Comparison of ENCODE assay signal across 13 cellular contexts in the genomic region with DNA sequence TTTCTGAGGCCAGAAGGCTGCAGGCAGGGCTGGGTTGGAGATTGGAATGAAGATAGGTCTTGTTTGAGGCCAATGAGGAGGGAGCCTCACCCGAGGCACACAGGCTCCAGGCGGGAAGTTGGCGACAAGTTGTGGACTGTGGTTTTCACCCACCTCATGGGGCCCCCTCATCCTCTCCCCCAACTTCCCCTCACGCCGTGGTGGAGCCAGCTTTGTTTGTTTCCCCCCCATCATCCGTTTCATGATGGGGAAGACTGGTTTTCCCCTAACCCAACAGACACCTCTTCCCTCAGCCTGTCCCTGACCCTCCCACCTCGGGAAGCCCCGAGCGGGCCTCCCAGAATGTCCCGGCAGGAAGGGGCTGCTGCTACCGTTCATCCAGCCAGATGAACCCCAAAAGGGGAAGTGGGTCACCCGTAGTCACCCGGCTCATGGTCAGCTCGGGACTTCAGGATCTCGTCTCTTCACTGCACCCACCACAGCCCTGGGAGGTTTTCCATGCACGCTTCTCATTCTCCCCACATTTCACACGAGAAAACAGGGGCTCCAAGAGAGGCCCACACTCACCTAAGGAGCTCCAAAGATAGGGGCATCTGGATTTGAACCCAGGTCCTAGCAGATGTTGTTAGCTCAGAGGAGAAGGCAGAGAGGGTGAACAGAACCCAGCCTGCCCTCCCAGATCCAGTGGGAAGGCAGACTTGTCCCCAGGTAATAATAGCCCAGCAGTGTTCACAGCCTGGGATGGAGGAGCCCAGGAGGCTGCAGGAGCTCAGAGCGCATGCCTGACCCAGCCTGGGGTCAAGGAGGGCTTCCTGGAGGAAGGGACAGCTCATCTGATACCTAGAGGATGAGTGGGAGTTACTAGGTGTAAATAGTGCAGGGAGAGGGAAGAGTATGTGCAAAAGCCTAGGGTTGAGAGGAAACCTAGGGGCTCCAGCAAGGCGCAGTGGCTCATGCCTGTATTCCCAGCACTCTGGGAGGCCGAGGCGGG. TPM values are rescaled to one million over a fixed set of nuclear protein-coding genes. Genes with fewer than 3 reads are reported as not detected.
DNase-seq lines count a peak whose midpoint lies in the region; ATAC-seq, FAIRE-seq and TF ChIP-seq lines count a peak whose summit lies in the region.
"Had no signal": no experiment of that assay in that cellular context is flagged by ENCODE, and none has a peak within 500 bp of the region (broad histone marks: within the 10 kb centered on the region; RNA-seq: fewer than 3 reads in every experiment).

No MANE protein-coding gene starts in this region.

- H3K36me3 Mint-ChIP-seq in activated naive CD4-positive, alpha-beta T cell treated with anti-CD3 and anti-CD28 coated beads for 36 hours (ENCODE audit: low read depth), result no peaks in the 10 kb centered on the region
- no peaks in the 10 kb centered on the region for H3K36me3 Mint-ChIP-seq in activated naive CD4-positive, alpha-beta T cell treated with anti-CD3 and anti-CD28 coated beads, Interleukin-2, amount 10 ng/mL, durations not matched to agents 7 days and 5 days
- H3K36me3 Mint-ChIP-seq: neural progenitor cell had no signal

- intact Hi-C loops in activated naive CD4-positive, alpha-beta T cell treated with anti-CD3 and anti-CD28 coated beads for 36 hours (cut with micrococcal nuclease), result loop anchor here (1.0 kb wide), 1 partner anchor 33 kb away; no protein-coding TSS in a partner anchor
- intact Hi-C loops in endothelial cell of umbilical vein (cut with micrococcal nuclease) (loop anchor here (1.0 to 5.0 kb wide), 2 partner anchors 30 to 230 kb away; no protein-coding TSS in a partner anchor), stomach (cut with DNase I; ENCODE audit: low total_unique reads) (loop anchor here (5.0 kb wide), 1 partner anchor 50 kb away; no protein-coding TSS in a partner anchor)

- TF ChIP-seq POLR2A in endothelial cell of umbilical vein (IDR thresholded peaks at IDR 0.05; ENCODE audit: low read depth, low read length), result no peak
- TF ChIP-seq POLR2A in stomach (IDR thresholded peaks at IDR 0.05), result no peak
- TF ChIP-seq POLR2A in GM18505 (IDR thresholded peaks at IDR 0.05; ENCODE audit: borderline replicate concordance, extremely low read depth, insufficient read depth, insufficient read length), result no peak

- H3K9me1 ChIP-seq in endothelial cell of umbilical vein (replicated peaks; ENCODE audit: control insufficient read depth, extremely low read depth, insufficient read depth, low read length), result no peaks in the 10 kb centered on the region

- TF ChIP-seq EP300 in stomach (IDR thresholded peaks at IDR 0.05), result no peak

- H2AFZ ChIP-seq in OCI-LY3 (ENCODE audit: low read depth, low read length) (0 out of 2 replicates have a peak overlapping the region, but pooled peaks have one; percentile 15), endothelial cell of umbilical vein (ENCODE audit: low read depth, low read length) (peak overlapping the region; percentile 77)
- H2AFZ ChIP-seq: neural progenitor cell had no signal

- dilution Hi-C loops in endothelial cell of umbilical vein (cut with MboI; ENCODE audit: extremely low pct_ligation_motif_present, low sequenced_read_pairs), result no loop called here

- H3K27ac ChIP-seq in OCI-LY3 (ENCODE audit: low read length), result no peak overlapping the region
- peak overlapping the region; percentile 67 for H3K27ac ChIP-seq in endothelial cell of umbilical vein (ENCODE audit: insufficient read depth, low read depth, low read length)
- H3K27ac ChIP-seq in stomach, result peak overlapping the region in 3 of 5 donors; percentile 6 to 28 (median 9)
- H3K27ac ChIP-seq: neural progenitor cell had no signal

- H3K9ac ChIP-seq in OCI-LY3 (ENCODE audit: low read length) (no peak overlapping the region), endothelial cell of umbilical vein (replicated peaks; ENCODE audit: extremely low read depth, insufficient read depth, low read length) (peak overlapping the region; percentile 43)
- H3K9ac ChIP-seq: neural progenitor cell had no signal

- CTCF ChIA-PET in activated naive CD4-positive, alpha-beta T cell treated with anti-CD3 and anti-CD28 coated beads for 36 hours (lab: Charles Lee), result interaction anchor here (0.8 to 11.0 kb wide), 17 partner anchors 8 to 232 kb away, joined by 3 to 394 read pairs (median 12); no protein-coding TSS in a partner anchor
- CTCF ChIA-PET in activated naive CD4-positive, alpha-beta T cell treated with anti-CD3 and anti-CD28 coated beads, Interleukin-2, amount 10 ng/mL, durations not matched to agents 7 days and 5 days (lab: Charles Lee), result interaction anchor here (0.7 to 10.5 kb wide), 20 partner anchors 9 to 198 kb away, joined by 3 to 385 read pairs (median 6); partner anchors contain the start of gene NECTIN2
- CTCF ChIA-PET in endothelial cell of umbilical vein (lab: Charles Lee), result interaction anchor here (0.6 to 15.8 kb wide), 24 partner anchors 9 to 152 kb away, joined by 3 to 688 read pairs (median 6); partner anchors contain the start of genes BCAM, BCL3, CBLC and NECTIN2

- peaks cover 36% of the 10 kb centered on the region for H3K4me1 Mint-ChIP-seq in activated naive CD4-positive, alpha-beta T cell treated with anti-CD3 and anti-CD28 coated beads for 36 hours (ENCODE audit: low read depth)
- H3K4me1 Mint-ChIP-seq in activated naive CD4-positive, alpha-beta T cell treated with anti-CD3 and anti-CD28 coated beads, Interleukin-2, amount 10 ng/mL, durations not matched to agents 7 days and 5 days, result peaks cover 47% of the 10 kb centered on the region

- no TSS peak for BruUV-seq in endothelial cell of umbilical vein (replicated peaks; lab: Mats Ljungman, UMichigan)

- H3K36me3 ChIP-seq in OCI-LY3 (replicated peaks; ENCODE audit: low read depth, low read length), result no peaks in the 10 kb centered on the region
- no peaks in the 10 kb centered on the region for H3K36me3 ChIP-seq in endothelial cell of umbilical vein (ENCODE audit: control insufficient read depth in 2 of 2, extremely low read depth in 1 of 2, insufficient read depth in 2 of 2, low read length in 2 of 2)
- no peaks in the 10 kb centered on the region for H3K36me3 ChIP-seq in stomach
- H3K36me3 ChIP-seq: neural progenitor cell had no signal

- peak overlapping the region; percentile 30 for H3K27ac Mint-ChIP-seq in activated naive CD4-positive, alpha-beta T cell treated with anti-CD3 and anti-CD28 coated beads for 36 hours
- no peak overlapping the region for H3K27ac Mint-ChIP-seq in activated naive CD4-positive, alpha-beta T cell treated with anti-CD3 and anti-CD28 coated beads, Interleukin-2, amount 10 ng/mL, durations not matched to agents 7 days and 5 days
- H3K27ac Mint-ChIP-seq: neural progenitor cell had no signal

- POLR2A ChIA-PET in endothelial cell of umbilical vein (lab: Charles Lee), result no interaction called here

- FAIRE-seq in endothelial cell of umbilical vein (lab: Jason Lieb, UNC), result peak; percentile 76

- H3K4me3 ChIP-seq in OCI-LY3 (ENCODE audit: low read length) (peak overlapping the region; percentile 46), endothelial cell of umbilical vein (replicated peaks in 1 of 3; ENCODE audit: insufficient read depth in 1 of 3, low read depth in 1 of 3, low read length in 3 of 3) (peak overlapping the region; percentile 2 to 34 (median 3)), stomach (no peak overlapping the region)
- H3K4me3 ChIP-seq: neural progenitor cell had no signal

- H3K27me3 ChIP-seq in OCI-LY3 (ENCODE audit: low read depth, low read length) (peaks cover 30% of the 10 kb centered on the region), endothelial cell of umbilical vein (ENCODE audit: control insufficient read depth in 2 of 2, insufficient read depth in 2 of 2, low read length in 2 of 2) (no peaks in the 10 kb centered on the region), stomach (no peaks in the 10 kb centered on the region)
- H3K27me3 ChIP-seq: neural progenitor cell had no signal

- H3K79me2 ChIP-seq in OCI-LY3 (ENCODE audit: low read length) (no peaks in the 10 kb centered on the region), endothelial cell of umbilical vein (ENCODE audit: control insufficient read depth, insufficient read depth, low read length) (peaks cover 10% of the 10 kb centered on the region)

- H3K9me3 ChIP-seq in OCI-LY3 (ENCODE audit: insufficient read depth, low read length) (no peaks in the 10 kb centered on the region), endothelial cell of umbilical vein (replicated peaks; ENCODE audit: control insufficient read depth, insufficient read depth, low read length) (no peaks in the 10 kb centered on the region), stomach (no peaks in the 10 kb centered on the region)

- H3K4me2 ChIP-seq in OCI-LY3 (ENCODE audit: low read length), result peak overlapping the region; percentile 68
- H3K4me2 ChIP-seq in endothelial cell of umbilical vein (ENCODE audit: insufficient read depth, low read length), result peak overlapping the region; percentile 65
- H3K4me2 ChIP-seq: neural progenitor cell had no signal

- H3K27me3 Mint-ChIP-seq in activated naive CD4-positive, alpha-beta T cell treated with anti-CD3 and anti-CD28 coated beads for 36 hours (ENCODE audit: low read depth), result no peaks in the 10 kb centered on the region
- H3K27me3 Mint-ChIP-seq in activated naive CD4-positive, alpha-beta T cell treated with anti-CD3 and anti-CD28 coated beads, Interleukin-2, amount 10 ng/mL, durations not matched to agents 7 days and 5 days, result peaks cover 45% of the 10 kb centered on the region

- DNase-seq in activated naive CD4-positive, alpha-beta T cell treated with anti-CD3 and anti-CD28 coated beads for 36 hours, result peak; percentile 74
- no peak for DNase-seq in activated naive CD4-positive, alpha-beta T cell treated with anti-CD3 and anti-CD28 coated beads, Interleukin-2, amount 10 ng/mL, durations not matched to agents 7 days and 5 days
- DNase-seq in endothelial cell of umbilical vein (ENCODE audit: low read depth, low spot score) (peak; percentile 48), stomach (no peak), omental fat pad (ENCODE audit: low spot score) (no peak), SK-N-DZ (ENCODE audit: low spot score) (no peak)
- DNase-seq: activated CD4-positive, CD25-positive, alpha-beta regulatory T cell treated with anti-CD3 and anti-CD28 coated beads, Interleukin-2, amount 50 U/mL, for 72 hours; activated naive CD4-positive, alpha-beta T cell treated with Interleukin-2 at 50 U/mL for 16 hours; effector CD8-positive, alpha-beta T cell had no signal

- 48 to 53% (median 49%) methylated on average over 19 to 21 of the region's 21 CpGs for WGBS in stomach, 5 donors

- H4K20me1 ChIP-seq in OCI-LY3 (ENCODE audit: insufficient read depth, low read length), result no peaks in the 10 kb centered on the region
- H4K20me1 ChIP-seq in endothelial cell of umbilical vein (replicated peaks; ENCODE audit: control insufficient read depth, extremely low read depth, insufficient read depth, low read length), result no peaks in the 10 kb centered on the region

- H3K9me3 Mint-ChIP-seq in activated naive CD4-positive, alpha-beta T cell treated with anti-CD3 and anti-CD28 coated beads for 36 hours, result no peaks in the 10 kb centered on the region
- H3K9me3 Mint-ChIP-seq in activated naive CD4-positive, alpha-beta T cell treated with anti-CD3 and anti-CD28 coated beads, Interleukin-2, amount 10 ng/mL, durations not matched to agents 7 days and 5 days, result no peaks in the 10 kb centered on the region
- H3K9me3 Mint-ChIP-seq: neural progenitor cell had no signal

- TF ChIP-seq CTCF in OCI-LY3 (IDR thresholded peaks at IDR 0.05; ENCODE audit: low read depth, low read length) (no peak), endothelial cell of umbilical vein (IDR thresholded peaks at IDR 0.05; ENCODE audit: extremely low read depth in 1 of 2, insufficient read depth in 1 of 2, low read depth in 1 of 2, low read length in 2 of 2) (no peak), stomach (IDR thresholded peaks at IDR 0.05) (no peak), omental fat pad (IDR thresholded peaks at IDR 0.05) (no peak)

- no peak overlapping the region for H3K4me3 Mint-ChIP-seq in activated naive CD4-positive, alpha-beta T cell treated with anti-CD3 and anti-CD28 coated beads for 36 hours
- H3K4me3 Mint-ChIP-seq in activated naive CD4-positive, alpha-beta T cell treated with anti-CD3 and anti-CD28 coated beads, Interleukin-2, amount 10 ng/mL, durations not matched to agents 7 days and 5 days, result no peak overlapping the region

- H3K4me1 ChIP-seq in OCI-LY3 (ENCODE audit: low read length), result peaks cover 27% of the 10 kb centered on the region
- H3K4me1 ChIP-seq in endothelial cell of umbilical vein (ENCODE audit: control insufficient read depth, extremely low read depth, insufficient read depth, low read length), result peaks cover 49% of the 10 kb centered on the region
- peaks cover 44 to 69% (median 50%) of the 10 kb centered on the region in 4 donors for H3K4me1 ChIP-seq in stomach

- ATAC-seq in omental fat pad (ENCODE audit: low FRiP score) (no peak), GM18505 (IDR thresholded peaks at IDR 0.05; ENCODE audit: unreplicated experiment) (no peak)

RNA-seq across cellular contexts. Expression of gene CEACAM16, which starts 23.5 kb away (rescaled TPM):
- total RNA-seq in activated naive CD4-positive, alpha-beta T cell treated with anti-CD3 and anti-CD28 coated beads for 36 hours, result not detected
- total RNA-seq in endothelial cell of umbilical vein, result not detected in 2 replicates
- not detected in 2 replicates for polyA plus RNA-seq in endothelial cell of umbilical vein
- not detected in 2 replicates for polyA plus RNA-seq in endothelial cell of umbilical vein (2011; cell fraction: cytosol; rRNA removed)
- polyA plus RNA-seq in endothelial cell of umbilical vein (2011; cell fraction: nucleus; rRNA removed), result not detected in 2 replicates
- not detected in 2 replicates for polyA plus RNA-seq in endothelial cell of umbilical vein (2012)
- not detected in 2 replicates for polyA minus RNA-seq in endothelial cell of umbilical vein
- not detected for polyA minus RNA-seq in endothelial cell of umbilical vein (2011; cell fraction: cytosol; rRNA and poly(A)+ RNA removed)
- polyA minus RNA-seq in endothelial cell of umbilical vein (2011; cell fraction: nucleus; rRNA and poly(A)+ RNA removed), result not detected in 2 replicates
- total RNA-seq in stomach, result not detected
- polyA plus RNA-seq in stomach, result not detected
- total RNA-seq in omental fat pad, result not detected
- not detected in 2 replicates for polyA plus RNA-seq in SK-N-DZ (2014; cell fraction: cytosol; rRNA removed)
- not detected in 2 replicates for polyA plus RNA-seq in SK-N-DZ (2014; cell fraction: nucleus; rRNA removed)
- total RNA-seq: urinary bladder had no signal
- polyA plus RNA-seq: urinary bladder had no signal

RNA-seq across cellular contexts. Expression of gene BCL3, which starts 26.1 kb away (rescaled TPM):
- 100 to 1,000 TPM in 1 of 2 experiments, 10 to 100 TPM in 1; 92.5 to 104 TPM for total RNA-seq in activated naive CD4-positive, alpha-beta T cell treated with anti-CD3 and anti-CD28 coated beads for 36 hours
- total RNA-seq in endothelial cell of umbilical vein, result 24.0 and 26.9 TPM in 2 replicates
- polyA plus RNA-seq in endothelial cell of umbilical vein, result 11.0 and 15.3 TPM in 2 replicates
- polyA plus RNA-seq in endothelial cell of umbilical vein (2011; cell fraction: cytosol; rRNA removed), result 7.2 and 9.0 TPM in 2 replicates
- 9.7 and 11.6 TPM in 2 replicates for polyA plus RNA-seq in endothelial cell of umbilical vein (2011; cell fraction: nucleus; rRNA removed)
- polyA plus RNA-seq in endothelial cell of umbilical vein (2012), result 10.4 and 17.2 TPM in 2 replicates
- 4.7 and 10.4 TPM in 2 replicates for polyA minus RNA-seq in endothelial cell of umbilical vein
- 17.0 TPM for polyA minus RNA-seq in endothelial cell of umbilical vein (2011; cell fraction: cytosol; rRNA and poly(A)+ RNA removed)
- polyA minus RNA-seq in endothelial cell of umbilical vein (2011; cell fraction: nucleus; rRNA and poly(A)+ RNA removed), result 5.7 and 7.2 TPM in 2 replicates
- 100 to 1,000 TPM in 3 of 5 donors, 10 to 100 TPM in 1, 1 to 10 TPM in 1; 4.4 to 322 (median 139) TPM for total RNA-seq in stomach
- polyA plus RNA-seq in stomach, result 10 to 100 TPM; 53.5 to 94.1 (median 65.5) TPM
- 100 to 1,000 TPM in 1 of 4 donors, 10 to 100 TPM in 3; 12.2 to 113 (median 46.2) TPM for total RNA-seq in omental fat pad
- 0.08 and 0.69 TPM in 2 replicates for polyA plus RNA-seq in SK-N-DZ (2014; cell fraction: cytosol; rRNA removed)
- 0.34 and 1.4 TPM in 2 replicates for polyA plus RNA-seq in SK-N-DZ (2014; cell fraction: nucleus; rRNA removed)

RNA-seq across cellular contexts. Expression of gene CEACAM19, which starts 51.1 kb away (rescaled TPM):
- under 1 TPM; 0.17 to 0.27 TPM for total RNA-seq in activated naive CD4-positive, alpha-beta T cell treated with anti-CD3 and anti-CD28 coated beads for 36 hours
- total RNA-seq in endothelial cell of umbilical vein, result 9.9 and 13.0 TPM in 2 replicates
- polyA plus RNA-seq in endothelial cell of umbilical vein, result 14.5 and 23.2 TPM in 2 replicates
- polyA plus RNA-seq in endothelial cell of umbilical vein (2011; cell fraction: cytosol; rRNA removed), result 4.2 and 7.2 TPM in 2 replicates
- 68.3 and 92.4 TPM in 2 replicates for polyA plus RNA-seq in endothelial cell of umbilical vein (2011; cell fraction: nucleus; rRNA removed)
- 11.6 and 13.1 TPM in 2 replicates for polyA plus RNA-seq in endothelial cell of umbilical vein (2012)
- 25.3 and 27.7 TPM in 2 replicates for polyA minus RNA-seq in endothelial cell of umbilical vein
- polyA minus RNA-seq in endothelial cell of umbilical vein (2011; cell fraction: cytosol; rRNA and poly(A)+ RNA removed), result 0.72 TPM
- 49.7 and 51.3 TPM in 2 replicates for polyA minus RNA-seq in endothelial cell of umbilical vein (2011; cell fraction: nucleus; rRNA and poly(A)+ RNA removed)
- 10 to 100 TPM in 1 of 5 donors, 1 to 10 TPM in 3, under 1 TPM in 1; 0.58 to 17.0 (median 2.9) TPM for total RNA-seq in stomach
- polyA plus RNA-seq in stomach, result 1 to 10 TPM; 2.0 to 6.4 (median 2.3) TPM
- 1 to 10 TPM; 2.1 to 6.8 (median 3.8) TPM for total RNA-seq in omental fat pad
- 0.08 and 0.18 TPM in 2 replicates for polyA plus RNA-seq in SK-N-DZ (2014; cell fraction: cytosol; rRNA removed)
- 0.07 and 0.75 TPM in 2 replicates for polyA plus RNA-seq in SK-N-DZ (2014; cell fraction: nucleus; rRNA removed)

RNA-seq across cellular contexts. Expression of gene CBLC, which starts 55.3 kb away (rescaled TPM):
- total RNA-seq in activated naive CD4-positive, alpha-beta T cell treated with anti-CD3 and anti-CD28 coated beads for 36 hours, result not detected
- total RNA-seq in endothelial cell of umbilical vein (not detected in 2 replicates), stomach (100 to 1,000 TPM in 1 of 5 donors, 10 to 100 TPM in 4; 13.2 to 178 (median 57.2) TPM), omental fat pad (under 1 TPM in 1 of 4 donors, not detected in 3; 0.46 TPM)
- polyA plus RNA-seq in endothelial cell of umbilical vein (0.04 and 0.08 TPM in 2 replicates), stomach (10 to 100 TPM; 23.3 to 50.9 (median 27.4) TPM)
- not detected in 2 replicates for polyA plus RNA-seq in endothelial cell of umbilical vein (2011; cell fraction: cytosol; rRNA removed)
- polyA plus RNA-seq in endothelial cell of umbilical vein (2011; cell fraction: nucleus; rRNA removed), result 0.10 TPM in 1 of 2 replicates, not detected in the other
- not detected in 2 replicates for polyA plus RNA-seq in endothelial cell of umbilical vein (2012)
- not detected in 2 replicates for polyA minus RNA-seq in endothelial cell of umbilical vein
- polyA minus RNA-seq in endothelial cell of umbilical vein (2011; cell fraction: cytosol; rRNA and poly(A)+ RNA removed), result not detected
- not detected in 2 replicates for polyA minus RNA-seq in endothelial cell of umbilical vein (2011; cell fraction: nucleus; rRNA and poly(A)+ RNA removed)
- polyA plus RNA-seq in SK-N-DZ (2014; cell fraction: cytosol; rRNA removed), result not detected in 2 replicates
- polyA plus RNA-seq in SK-N-DZ (2014; cell fraction: nucleus; rRNA removed), result not detected in 2 replicates

Comparison
In these comparisons a context has a peak if more than half of its experiments do, and no peak if none do; other contexts are left out.
1. DNase-seq: peak in activated naive CD4-positive, alpha-beta T cell treated with anti-CD3 and anti-CD28 coated beads for 36 hours (single experiment) and endothelial cell of umbilical vein (single experiment); none in activated naive CD4-positive, alpha-beta T cell treated with anti-CD3 and anti-CD28 coated beads, Interleukin-2, amount 10 ng/mL, durations not matched to agents 7 days and 5 days (single experiment), stomach (single experiment), omental fat pad (single experiment) and SK-N-DZ (single experiment).
2. H3K4me3 ChIP-seq: peak in OCI-LY3 (single experiment) and endothelial cell of umbilical vein (3 of 3); none in stomach (0 of 4).